Comparison of ENCODE assay signal across 1 cellular context in genomic region chr7:111074772-111075152, GRCh38.
TF ChIP-seq lines count a peak whose summit lies in the region.

No MANE protein-coding gene starts in this region.

TF ChIP-seq in K562, 482 proteins besides CTCF, POLR2A, EP300 and RAD21 (continued from another document):
- TF ChIP-seq CHAMP1 (IDR thresholded peaks at IDR 0.05) (0 out of 2 replicates have a peak, but pooled peaks have one; percentile 43), LEF1 (IDR thresholded peaks at IDR 0.05) (peak; percentile 96), CBFA2T2 (conservative IDR thresholded peaks at IDR 0.05) (peak; percentile 53; the same call in 1 of the 2 replicates)
- TF ChIP-seq, protein P1, sequence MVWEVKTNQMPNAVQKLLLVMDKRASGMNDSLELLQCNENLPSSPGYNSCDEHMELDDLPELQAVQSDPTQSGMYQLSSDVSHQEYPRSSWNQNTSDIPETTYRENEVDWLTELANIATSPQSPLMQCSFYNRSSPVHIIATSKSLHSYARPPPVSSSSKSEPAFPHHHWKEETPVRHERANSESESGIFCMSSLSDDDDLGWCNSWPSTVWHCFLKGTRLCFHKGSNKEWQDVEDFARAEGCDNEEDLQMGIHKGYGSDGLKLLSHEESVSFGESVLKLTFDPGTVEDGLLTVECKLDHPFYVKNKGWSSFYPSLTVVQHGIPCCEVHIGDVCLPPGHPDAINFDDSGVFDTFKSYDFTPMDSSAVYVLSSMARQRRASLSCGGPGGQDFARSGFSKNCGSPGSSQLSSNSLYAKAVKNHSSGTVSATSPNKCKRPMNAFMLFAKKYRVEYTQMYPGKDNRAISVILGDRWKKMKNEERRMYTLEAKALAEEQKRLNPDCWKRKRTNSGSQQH (CRISPR knock-in tag; IDR thresholded peaks at IDR 0.05): no peak
